Comparison of ENCODE assay signal across 1 cellular context in the genomic region with DNA sequence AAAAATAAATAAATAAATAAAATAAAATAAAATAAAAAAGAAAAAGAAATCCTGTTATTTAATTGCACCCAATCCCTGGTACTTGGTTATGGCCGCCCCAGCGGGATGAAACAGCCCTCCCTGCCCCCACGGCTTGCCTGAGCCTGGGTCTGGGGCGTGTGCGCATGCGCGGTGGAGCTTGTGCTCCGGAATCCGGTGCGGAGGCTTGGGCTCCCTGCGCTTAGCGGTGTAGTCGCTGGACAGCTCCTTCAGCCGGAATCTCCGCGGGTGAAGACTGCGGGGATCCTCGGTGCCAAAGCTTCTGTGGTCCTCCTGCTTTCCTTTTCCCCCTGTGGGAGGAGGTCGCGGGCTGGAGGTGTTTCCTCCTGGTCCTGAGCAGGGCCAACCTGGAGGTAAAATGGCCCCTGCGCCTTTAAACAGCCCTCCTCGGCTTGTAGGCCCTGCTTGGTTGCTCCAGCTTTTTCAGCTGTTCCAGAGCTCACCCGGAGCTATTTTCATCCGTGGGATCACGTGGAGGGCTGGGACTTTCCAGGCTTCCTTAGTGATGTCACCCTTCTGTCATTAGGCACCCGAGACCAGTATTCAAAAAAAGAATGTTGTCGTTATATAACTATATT.
A peak's percentile ranks its signal among the peaks of the same experiment; 100 is the strongest.
TF ChIP-seq lines count a peak whose summit lies in the region.

A gene with protein sequence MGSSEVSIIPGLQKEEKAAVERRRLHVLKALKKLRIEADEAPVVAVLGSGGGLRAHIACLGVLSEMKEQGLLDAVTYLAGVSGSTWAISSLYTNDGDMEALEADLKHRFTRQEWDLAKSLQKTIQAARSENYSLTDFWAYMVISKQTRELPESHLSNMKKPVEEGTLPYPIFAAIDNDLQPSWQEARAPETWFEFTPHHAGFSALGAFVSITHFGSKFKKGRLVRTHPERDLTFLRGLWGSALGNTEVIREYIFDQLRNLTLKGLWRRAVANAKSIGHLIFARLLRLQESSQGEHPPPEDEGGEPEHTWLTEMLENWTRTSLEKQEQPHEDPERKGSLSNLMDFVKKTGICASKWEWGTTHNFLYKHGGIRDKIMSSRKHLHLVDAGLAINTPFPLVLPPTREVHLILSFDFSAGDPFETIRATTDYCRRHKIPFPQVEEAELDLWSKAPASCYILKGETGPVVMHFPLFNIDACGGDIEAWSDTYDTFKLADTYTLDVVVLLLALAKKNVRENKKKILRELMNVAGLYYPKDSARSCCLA (minus strand): TSS at position 468 of the 617 bp plus-strand sequence. CDS start 4,288 bp downstream, outside the sequence.

TF ChIP-seq in GM12878, 131 proteins besides CTCF, POLR2A, EP300 and RAD21 (continued from another document and continues in another):
- TF ChIP-seq, protein P1, sequence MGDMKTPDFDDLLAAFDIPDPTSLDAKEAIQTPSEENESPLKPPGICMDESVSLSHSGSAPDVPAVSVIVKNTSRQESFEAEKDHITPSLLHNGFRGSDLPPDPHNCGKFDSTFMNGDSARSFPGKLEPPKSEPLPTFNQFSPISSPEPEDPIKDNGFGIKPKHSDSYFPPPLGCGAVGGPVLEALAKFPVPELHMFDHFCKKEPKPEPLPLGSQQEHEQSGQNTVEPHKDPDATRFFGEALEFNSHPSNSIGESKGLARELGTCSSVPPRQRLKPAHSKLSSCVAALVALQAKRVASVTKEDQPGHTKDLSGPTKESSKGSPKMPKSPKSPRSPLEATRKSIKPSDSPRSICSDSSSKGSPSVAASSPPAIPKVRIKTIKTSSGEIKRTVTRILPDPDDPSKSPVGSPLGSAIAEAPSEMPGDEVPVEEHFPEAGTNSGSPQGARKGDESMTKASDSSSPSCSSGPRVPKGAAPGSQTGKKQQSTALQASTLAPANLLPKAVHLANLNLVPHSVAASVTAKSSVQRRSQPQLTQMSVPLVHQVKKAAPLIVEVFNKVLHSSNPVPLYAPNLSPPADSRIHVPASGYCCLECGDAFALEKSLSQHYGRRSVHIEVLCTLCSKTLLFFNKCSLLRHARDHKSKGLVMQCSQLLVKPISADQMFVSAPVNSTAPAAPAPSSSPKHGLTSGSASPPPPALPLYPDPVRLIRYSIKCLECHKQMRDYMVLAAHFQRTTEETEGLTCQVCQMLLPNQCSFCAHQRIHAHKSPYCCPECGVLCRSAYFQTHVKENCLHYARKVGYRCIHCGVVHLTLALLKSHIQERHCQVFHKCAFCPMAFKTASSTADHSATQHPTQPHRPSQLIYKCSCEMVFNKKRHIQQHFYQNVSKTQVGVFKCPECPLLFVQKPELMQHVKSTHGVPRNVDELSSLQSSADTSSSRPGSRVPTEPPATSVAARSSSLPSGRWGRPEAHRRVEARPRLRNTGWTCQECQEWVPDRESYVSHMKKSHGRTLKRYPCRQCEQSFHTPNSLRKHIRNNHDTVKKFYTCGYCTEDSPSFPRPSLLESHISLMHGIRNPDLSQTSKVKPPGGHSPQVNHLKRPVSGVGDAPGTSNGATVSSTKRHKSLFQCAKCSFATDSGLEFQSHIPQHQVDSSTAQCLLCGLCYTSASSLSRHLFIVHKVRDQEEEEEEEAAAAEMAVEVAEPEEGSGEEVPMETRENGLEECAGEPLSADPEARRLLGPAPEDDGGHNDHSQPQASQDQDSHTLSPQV (IDR thresholded peaks at IDR 0.05) = no peak
- TF ChIP-seq, protein P2, sequence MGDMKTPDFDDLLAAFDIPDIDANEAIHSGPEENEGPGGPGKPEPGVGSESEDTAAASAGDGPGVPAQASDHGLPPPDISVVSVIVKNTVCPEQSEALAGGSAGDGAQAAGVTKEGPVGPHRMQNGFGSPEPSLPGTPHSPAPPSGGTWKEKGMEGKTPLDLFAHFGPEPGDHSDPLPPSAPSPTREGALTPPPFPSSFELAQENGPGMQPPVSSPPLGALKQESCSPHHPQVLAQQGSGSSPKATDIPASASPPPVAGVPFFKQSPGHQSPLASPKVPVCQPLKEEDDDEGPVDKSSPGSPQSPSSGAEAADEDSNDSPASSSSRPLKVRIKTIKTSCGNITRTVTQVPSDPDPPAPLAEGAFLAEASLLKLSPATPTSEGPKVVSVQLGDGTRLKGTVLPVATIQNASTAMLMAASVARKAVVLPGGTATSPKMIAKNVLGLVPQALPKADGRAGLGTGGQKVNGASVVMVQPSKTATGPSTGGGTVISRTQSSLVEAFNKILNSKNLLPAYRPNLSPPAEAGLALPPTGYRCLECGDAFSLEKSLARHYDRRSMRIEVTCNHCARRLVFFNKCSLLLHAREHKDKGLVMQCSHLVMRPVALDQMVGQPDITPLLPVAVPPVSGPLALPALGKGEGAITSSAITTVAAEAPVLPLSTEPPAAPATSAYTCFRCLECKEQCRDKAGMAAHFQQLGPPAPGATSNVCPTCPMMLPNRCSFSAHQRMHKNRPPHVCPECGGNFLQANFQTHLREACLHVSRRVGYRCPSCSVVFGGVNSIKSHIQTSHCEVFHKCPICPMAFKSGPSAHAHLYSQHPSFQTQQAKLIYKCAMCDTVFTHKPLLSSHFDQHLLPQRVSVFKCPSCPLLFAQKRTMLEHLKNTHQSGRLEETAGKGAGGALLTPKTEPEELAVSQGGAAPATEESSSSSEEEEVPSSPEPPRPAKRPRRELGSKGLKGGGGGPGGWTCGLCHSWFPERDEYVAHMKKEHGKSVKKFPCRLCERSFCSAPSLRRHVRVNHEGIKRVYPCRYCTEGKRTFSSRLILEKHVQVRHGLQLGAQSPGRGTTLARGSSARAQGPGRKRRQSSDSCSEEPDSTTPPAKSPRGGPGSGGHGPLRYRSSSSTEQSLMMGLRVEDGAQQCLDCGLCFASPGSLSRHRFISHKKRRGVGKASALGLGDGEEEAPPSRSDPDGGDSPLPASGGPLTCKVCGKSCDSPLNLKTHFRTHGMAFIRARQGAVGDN (IDR thresholded peaks at IDR 0.05) = peak; percentile 39
- no peak for TF ChIP-seq CBX5 (IDR thresholded peaks at IDR 0.05; ENCODE audit: low read depth)
- peak; percentile 26; the same call in 1 of the 2 replicates for TF ChIP-seq LARP7 (IDR thresholded peaks at IDR 0.05)
- no peak for TF ChIP-seq MTA2 (IDR thresholded peaks at IDR 0.05; ENCODE audit: low read depth)
- no peak for TF ChIP-seq KLF5 (IDR thresholded peaks at IDR 0.05; ENCODE audit: partially characterized antibody)
- no peak for TF ChIP-seq GATAD2B (conservative IDR thresholded peaks at IDR 0.05; ENCODE audit: low read depth)
- no peak for TF ChIP-seq MTA3 (IDR thresholded peaks at IDR 0.05; ENCODE audit: borderline replicate concordance, low read length)
- TF ChIP-seq ZNF217 (IDR thresholded peaks at IDR 0.05) = no peak
- TF ChIP-seq ZNF622 (IDR thresholded peaks at IDR 0.05) = no peak
- TF ChIP-seq HDAC2 (IDR thresholded peaks at IDR 0.05) = no peak
- TF ChIP-seq FOS (IDR thresholded peaks at IDR 0.05; ENCODE audit: borderline replicate concordance, extremely low read depth, insufficient read length) = no peak
- no peak for TF ChIP-seq RCOR1 (conservative IDR thresholded peaks at IDR 0.05; ENCODE audit: low read depth, low read length)
- TF ChIP-seq, protein P3, sequence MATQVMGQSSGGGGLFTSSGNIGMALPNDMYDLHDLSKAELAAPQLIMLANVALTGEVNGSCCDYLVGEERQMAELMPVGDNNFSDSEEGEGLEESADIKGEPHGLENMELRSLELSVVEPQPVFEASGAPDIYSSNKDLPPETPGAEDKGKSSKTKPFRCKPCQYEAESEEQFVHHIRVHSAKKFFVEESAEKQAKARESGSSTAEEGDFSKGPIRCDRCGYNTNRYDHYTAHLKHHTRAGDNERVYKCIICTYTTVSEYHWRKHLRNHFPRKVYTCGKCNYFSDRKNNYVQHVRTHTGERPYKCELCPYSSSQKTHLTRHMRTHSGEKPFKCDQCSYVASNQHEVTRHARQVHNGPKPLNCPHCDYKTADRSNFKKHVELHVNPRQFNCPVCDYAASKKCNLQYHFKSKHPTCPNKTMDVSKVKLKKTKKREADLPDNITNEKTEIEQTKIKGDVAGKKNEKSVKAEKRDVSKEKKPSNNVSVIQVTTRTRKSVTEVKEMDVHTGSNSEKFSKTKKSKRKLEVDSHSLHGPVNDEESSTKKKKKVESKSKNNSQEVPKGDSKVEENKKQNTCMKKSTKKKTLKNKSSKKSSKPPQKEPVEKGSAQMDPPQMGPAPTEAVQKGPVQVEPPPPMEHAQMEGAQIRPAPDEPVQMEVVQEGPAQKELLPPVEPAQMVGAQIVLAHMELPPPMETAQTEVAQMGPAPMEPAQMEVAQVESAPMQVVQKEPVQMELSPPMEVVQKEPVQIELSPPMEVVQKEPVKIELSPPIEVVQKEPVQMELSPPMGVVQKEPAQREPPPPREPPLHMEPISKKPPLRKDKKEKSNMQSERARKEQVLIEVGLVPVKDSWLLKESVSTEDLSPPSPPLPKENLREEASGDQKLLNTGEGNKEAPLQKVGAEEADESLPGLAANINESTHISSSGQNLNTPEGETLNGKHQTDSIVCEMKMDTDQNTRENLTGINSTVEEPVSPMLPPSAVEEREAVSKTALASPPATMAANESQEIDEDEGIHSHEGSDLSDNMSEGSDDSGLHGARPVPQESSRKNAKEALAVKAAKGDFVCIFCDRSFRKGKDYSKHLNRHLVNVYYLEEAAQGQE (IDR thresholded peaks at IDR 0.05; ENCODE audit: low read depth, low read length) = peak; percentile 87
- TF ChIP-seq, protein P4, sequence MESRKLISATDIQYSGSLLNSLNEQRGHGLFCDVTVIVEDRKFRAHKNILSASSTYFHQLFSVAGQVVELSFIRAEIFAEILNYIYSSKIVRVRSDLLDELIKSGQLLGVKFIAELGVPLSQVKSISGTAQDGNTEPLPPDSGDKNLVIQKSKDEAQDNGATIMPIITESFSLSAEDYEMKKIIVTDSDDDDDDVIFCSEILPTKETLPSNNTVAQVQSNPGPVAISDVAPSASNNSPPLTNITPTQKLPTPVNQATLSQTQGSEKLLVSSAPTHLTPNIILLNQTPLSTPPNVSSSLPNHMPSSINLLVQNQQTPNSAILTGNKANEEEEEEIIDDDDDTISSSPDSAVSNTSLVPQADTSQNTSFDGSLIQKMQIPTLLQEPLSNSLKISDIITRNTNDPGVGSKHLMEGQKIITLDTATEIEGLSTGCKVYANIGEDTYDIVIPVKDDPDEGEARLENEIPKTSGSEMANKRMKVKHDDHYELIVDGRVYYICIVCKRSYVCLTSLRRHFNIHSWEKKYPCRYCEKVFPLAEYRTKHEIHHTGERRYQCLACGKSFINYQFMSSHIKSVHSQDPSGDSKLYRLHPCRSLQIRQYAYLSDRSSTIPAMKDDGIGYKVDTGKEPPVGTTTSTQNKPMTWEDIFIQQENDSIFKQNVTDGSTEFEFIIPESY (IDR thresholded peaks at IDR 0.05) = no peak
- TF ChIP-seq SP1 (IDR thresholded peaks at IDR 0.05; ENCODE audit: low read depth, low read length) = no peak
- peak; percentile 48; the same call in 1 of the 2 replicates for TF ChIP-seq NBN (IDR thresholded peaks at IDR 0.05)
- TF ChIP-seq IKZF2 (IDR thresholded peaks at IDR 0.05) = peak; percentile 59; a peak in 3 of 4 replicates
- TF ChIP-seq SPI1 (IDR thresholded peaks at IDR 0.05; ENCODE audit: borderline replicate concordance, insufficient read depth, low read depth, low read length) = no peak
- no peak; the same call in 1 of the 2 replicates for TF ChIP-seq MXI1 (IDR thresholded peaks at IDR 0.05; ENCODE audit: low read depth, low read length)
- TF ChIP-seq DPF2 (IDR thresholded peaks at IDR 0.05) = no peak
- TF ChIP-seq HDAC6 (IDR thresholded peaks at IDR 0.05; ENCODE audit: unreplicated experiment) = no peak
- no peak for TF ChIP-seq PBX3 (IDR thresholded peaks at IDR 0.05; ENCODE audit: insufficient replicate concordance, low read depth, low read length)
- TF ChIP-seq, protein P5, sequence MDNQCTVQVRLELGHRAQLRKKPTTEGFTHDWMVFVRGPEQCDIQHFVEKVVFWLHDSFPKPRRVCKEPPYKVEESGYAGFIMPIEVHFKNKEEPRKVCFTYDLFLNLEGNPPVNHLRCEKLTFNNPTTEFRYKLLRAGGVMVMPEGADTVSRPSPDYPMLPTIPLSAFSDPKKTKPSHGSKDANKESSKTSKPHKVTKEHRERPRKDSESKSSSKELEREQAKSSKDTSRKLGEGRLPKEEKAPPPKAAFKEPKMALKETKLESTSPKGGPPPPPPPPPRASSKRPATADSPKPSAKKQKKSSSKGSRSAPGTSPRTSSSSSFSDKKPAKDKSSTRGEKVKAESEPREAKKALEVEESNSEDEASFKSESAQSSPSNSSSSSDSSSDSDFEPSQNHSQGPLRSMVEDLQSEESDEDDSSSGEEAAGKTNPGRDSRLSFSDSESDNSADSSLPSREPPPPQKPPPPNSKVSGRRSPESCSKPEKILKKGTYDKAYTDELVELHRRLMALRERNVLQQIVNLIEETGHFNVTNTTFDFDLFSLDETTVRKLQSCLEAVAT (IDR thresholded peaks at IDR 0.05) = 0 out of 2 replicates have a peak, but pooled peaks have one; percentile 3
- TF ChIP-seq IKZF1 (conservative IDR thresholded peaks at IDR 0.05) = peak; percentile 72
- TF ChIP-seq HCFC1 (IDR thresholded peaks at IDR 0.05; ENCODE audit: low read length) = no peak
- no peak for TF ChIP-seq STAT3 (IDR thresholded peaks at IDR 0.05; ENCODE audit: low read depth, low read length)
- no peak for TF ChIP-seq PAX8 (IDR thresholded peaks at IDR 0.05)
- no peak for TF ChIP-seq SUPT20H (IDR thresholded peaks at IDR 0.05; ENCODE audit: borderline replicate concordance, control insufficient read depth, low read depth, low read length)
- no peak for TF ChIP-seq STAT1 (conservative IDR thresholded peaks at IDR 0.05)
- no peak for TF ChIP-seq GABPA (IDR thresholded peaks at IDR 0.05; ENCODE audit: low read depth)
- no peak for TF ChIP-seq ZBTB11 (CRISPR knock-in tag; IDR thresholded peaks at IDR 0.05)
- TF ChIP-seq FOXM1 (IDR thresholded peaks at IDR 0.05; ENCODE audit: low read depth, low read length) = no peak
- TF ChIP-seq RBBP5 (conservative IDR thresholded peaks at IDR 0.05) = no peak
